1 cellular context compared by ENCODE assay signal in genomic region chr1:190286111-190286510, GRCh38.
A peak's percentile ranks its signal among the peaks of the same experiment; 100 is the strongest.
TF ChIP-seq lines count a peak whose summit lies in the region.

No MANE protein-coding gene starts in this region.

TF ChIP-seq in K562, 482 proteins besides CTCF, POLR2A, EP300 and RAD21 (continued from another document):
- peak; percentile 23; the same call in 1 of the 2 replicates for TF ChIP-seq ATF3 (IDR thresholded peaks at IDR 0.05)
- TF ChIP-seq ATF3 (CRISPR knock-in tag; conservative IDR thresholded peaks at IDR 0.05) = no peak
- no peak for TF ChIP-seq ZNF551 (CRISPR knock-in tag; IDR thresholded peaks at IDR 0.05)
TF ChIP-seq in K562: peak in this region for 1.
